In the genomic region with DNA sequence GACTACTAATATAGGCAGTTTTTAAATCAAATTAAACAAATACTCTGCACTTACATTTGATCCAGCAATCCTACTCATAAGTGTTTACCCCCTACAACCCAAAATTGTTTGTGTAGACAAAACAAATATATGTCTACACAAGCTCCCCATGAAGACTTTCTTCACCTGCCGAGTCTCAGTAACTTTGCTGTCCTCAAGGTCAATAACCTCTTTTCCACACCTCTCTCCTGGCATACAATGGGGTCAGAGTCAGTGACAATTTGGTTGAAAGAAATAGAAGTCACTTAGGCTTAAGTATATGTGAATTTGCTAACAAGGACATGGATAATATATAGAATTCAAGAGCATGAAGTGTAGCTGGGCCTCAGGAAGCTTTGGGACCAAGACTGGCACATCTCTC, we compare ENCODE assay signal across 40 cellular contexts.
"Had no signal": no experiment of that assay in that cellular context is flagged by ENCODE, and none has a peak within 500 bp of the region (broad histone marks: within the 10 kb centered on the region; RNA-seq: fewer than 3 reads in every experiment).

No MANE protein-coding gene starts in this region.

- H3K4me1 Mint-ChIP-seq: activated naive CD4-positive, alpha-beta T cell treated with anti-CD3 and anti-CD28 coated beads, Interleukin-2, amount 10 ng/mL, durations not matched to agents 7 days and 5 days; activated naive CD4-positive, alpha-beta T cell treated with anti-CD3 and anti-CD28 coated beads, Interleukin-2, amount 50 U/mL, for 24 hours; activated naive CD8-positive, alpha-beta T cell treated with anti-CD3 and anti-CD28 coated beads for 36 hours; activated naive CD8-positive, alpha-beta T cell treated with anti-CD3 and anti-CD28 coated beads, Interleukin-2, amount 10 ng/mL, durations not matched to agents 7 days and 5 days; activated naive CD8-positive, alpha-beta T cell treated with anti-CD3 and anti-CD28 coated beads, Interleukin-2, amount 50 U/mL, for 24 hours; activated T-helper 17 cell treated with anti-CD3 and anti-CD28 coated beads, Interleukin-2, amount 50 U/mL, for 72 hours; central memory CD8-positive, alpha-beta T cell had no signal

- H3K4me3 Mint-ChIP-seq: activated naive CD4-positive, alpha-beta T cell treated with anti-CD3 and anti-CD28 coated beads for 36 hours; activated naive CD4-positive, alpha-beta T cell treated with anti-CD3 and anti-CD28 coated beads, Interleukin-2, amount 10 ng/mL, durations not matched to agents 7 days and 5 days; activated naive CD4-positive, alpha-beta T cell treated with anti-CD3 and anti-CD28 coated beads, Interleukin-2, amount 50 U/mL, for 24 hours; activated naive CD8-positive, alpha-beta T cell; activated naive CD8-positive, alpha-beta T cell treated with anti-CD3 and anti-CD28 coated beads for 36 hours; activated naive CD8-positive, alpha-beta T cell treated with anti-CD3 and anti-CD28 coated beads, Interleukin-2, amount 10 ng/mL, durations not matched to agents 7 days and 5 days; activated naive CD8-positive, alpha-beta T cell treated with anti-CD3 and anti-CD28 coated beads, Interleukin-2, amount 50 U/mL, for 24 hours; activated T-cell treated with anti-CD3 and anti-CD28 coated beads, Interleukin-2, amount 50 U/mL, for 24 hours; activated T-cell treated with anti-CD3 and anti-CD28 coated beads, Interleukin-2, amount 50 U/mL, for 4 hours; activated T-cell treated with anti-CD3 and anti-CD28 coated beads, Interleukin-2, amount 50 U/mL, for 72 hours; activated T-helper 1 cell treated with anti-CD3 and anti-CD28 coated beads, Interleukin-12 subunit alpha, Interleukin-12 subunit beta, Interleukin-2, Interleukin-4 antibody, amounts not matched to agents 30 ng/mL and 10 ng/mL and 1 ng/mL, durations not matched to agents 14 hours and 24 hours and 36 hours; activated T-helper 17 cell treated with anti-CD3 and anti-CD28 coated beads, Interleukin-2, amount 50 U/mL, for 72 hours; brain; central memory CD8-positive, alpha-beta T cell had no signal

- H3K27ac Mint-ChIP-seq: activated naive CD4-positive, alpha-beta T cell treated with anti-CD3 and anti-CD28 coated beads for 36 hours; activated naive CD4-positive, alpha-beta T cell treated with anti-CD3 and anti-CD28 coated beads, Interleukin-2, amount 10 ng/mL, durations not matched to agents 7 days and 5 days; activated naive CD4-positive, alpha-beta T cell treated with anti-CD3 and anti-CD28 coated beads, Interleukin-2, amount 50 U/mL, for 24 hours; activated naive CD4-positive, alpha-beta T cell treated with anti-CD3 and anti-CD28 coated beads, Interleukin-2, amount 50 U/mL, for 72 hours; activated naive CD8-positive, alpha-beta T cell; activated naive CD8-positive, alpha-beta T cell treated with anti-CD3 and anti-CD28 coated beads for 36 hours; activated naive CD8-positive, alpha-beta T cell treated with anti-CD3 and anti-CD28 coated beads, Interleukin-2, amount 10 ng/mL, durations not matched to agents 7 days and 5 days; activated naive CD8-positive, alpha-beta T cell treated with anti-CD3 and anti-CD28 coated beads, Interleukin-2, amount 50 U/mL, for 24 hours; activated T-cell treated with anti-CD3 and anti-CD28 coated beads, Interleukin-2, amount 50 U/mL, for 24 hours; activated T-cell treated with anti-CD3 and anti-CD28 coated beads, Interleukin-2, amount 50 U/mL, for 72 hours; activated T-helper 1 cell treated with anti-CD3 and anti-CD28 coated beads, Interleukin-12 subunit alpha, Interleukin-12 subunit beta, Interleukin-2, Interleukin-4 antibody, amounts not matched to agents 30 ng/mL and 10 ng/mL and 1 ng/mL, durations not matched to agents 14 hours and 24 hours and 36 hours; activated T-helper 17 cell treated with anti-CD3 and anti-CD28 coated beads, Interleukin-2, amount 50 U/mL, for 72 hours; activated T-helper 2 cell treated with anti-CD3 and anti-CD28 coated beads, Interferon-gamma antibody, Interleukin-2, Interleukin-4, amounts not matched to agents 10 μg/mL and 5 μg/mL and 100 μg/mL, durations not matched to agents 14 hours and 24 hours and 36 hours; brain had no signal

- H3K27ac ChIP-seq: adrenal gland, ascending aorta, body of pancreas, brain microvascular endothelial cell, breast epithelium, cardiac muscle cell had no signal

- ATAC-seq: activated naive CD4-positive, alpha-beta T cell treated with anti-CD3 and anti-CD28 coated beads, Interleukin-2, amount 50 U/mL, for 72 hours; activated naive CD8-positive, alpha-beta T cell treated with anti-CD3 and anti-CD28 coated beads, Interleukin-2, amount 50 U/mL, for 24 hours; activated T-cell treated with anti-CD3 and anti-CD28 coated beads, Interleukin-2, amount 50 U/mL, for 4 hours; activated T-cell treated with anti-CD3 and anti-CD28 coated beads, Interleukin-2, amount 50 U/mL, for 72 hours; activated T-helper 17 cell treated with anti-CD3 and anti-CD28 coated beads, Interleukin-2, amount 50 U/mL, for 72 hours; body of pancreas had no signal

- H3K9me3 Mint-ChIP-seq: activated naive CD4-positive, alpha-beta T cell treated with anti-CD3 and anti-CD28 coated beads for 36 hours; activated naive CD4-positive, alpha-beta T cell treated with anti-CD3 and anti-CD28 coated beads, Interleukin-2, amount 10 ng/mL, durations not matched to agents 7 days and 5 days; activated naive CD8-positive, alpha-beta T cell treated with anti-CD3 and anti-CD28 coated beads for 36 hours; activated naive CD8-positive, alpha-beta T cell treated with anti-CD3 and anti-CD28 coated beads, Interleukin-2, amount 10 ng/mL, durations not matched to agents 7 days and 5 days; activated naive CD8-positive, alpha-beta T cell treated with anti-CD3 and anti-CD28 coated beads, Interleukin-2, amount 50 U/mL, for 24 hours; activated T-cell treated with anti-CD3 and anti-CD28 coated beads, Interleukin-2, amount 50 U/mL, for 24 hours; activated T-cell treated with anti-CD3 and anti-CD28 coated beads, Interleukin-2, amount 50 U/mL, for 4 hours; activated T-cell treated with anti-CD3 and anti-CD28 coated beads, Interleukin-2, amount 50 U/mL, for 72 hours; activated T-helper 1 cell treated with anti-CD3 and anti-CD28 coated beads, Interleukin-12 subunit alpha, Interleukin-12 subunit beta, Interleukin-2, Interleukin-4 antibody, amounts not matched to agents 30 ng/mL and 10 ng/mL and 1 ng/mL, durations not matched to agents 14 hours and 24 hours and 36 hours; activated T-helper 17 cell treated with anti-CD3 and anti-CD28 coated beads, Interleukin-2, amount 50 U/mL, for 72 hours; activated T-helper 2 cell treated with anti-CD3 and anti-CD28 coated beads, Interferon-gamma antibody, Interleukin-2, Interleukin-4, amounts not matched to agents 10 μg/mL and 5 μg/mL and 100 μg/mL, durations not matched to agents 14 hours and 24 hours and 36 hours; central memory CD8-positive, alpha-beta T cell had no signal

- H3K4me1 ChIP-seq: adrenal gland, ascending aorta had no signal

- H3K27me3 ChIP-seq: adrenal gland, ascending aorta, body of pancreas, brain microvascular endothelial cell, breast epithelium, cardiac muscle cell had no signal

- H3K36me3 ChIP-seq: adrenal gland, ascending aorta, brain microvascular endothelial cell, breast epithelium, cardiac muscle cell had no signal

- H3K36me3 Mint-ChIP-seq: activated naive CD4-positive, alpha-beta T cell treated with anti-CD3 and anti-CD28 coated beads, Interleukin-2, amount 10 ng/mL, durations not matched to agents 7 days and 5 days; activated naive CD4-positive, alpha-beta T cell treated with anti-CD3 and anti-CD28 coated beads, Interleukin-2, amount 50 U/mL, for 24 hours; activated naive CD4-positive, alpha-beta T cell treated with anti-CD3 and anti-CD28 coated beads, Interleukin-2, amount 50 U/mL, for 72 hours; activated naive CD8-positive, alpha-beta T cell; activated naive CD8-positive, alpha-beta T cell treated with anti-CD3 and anti-CD28 coated beads for 36 hours; activated naive CD8-positive, alpha-beta T cell treated with anti-CD3 and anti-CD28 coated beads, Interleukin-2, amount 10 ng/mL, durations not matched to agents 7 days and 5 days had no signal

- H3K9me3 ChIP-seq: adrenal gland, ascending aorta, body of pancreas, breast epithelium had no signal

- DNase-seq: activated effector memory CD4-positive, alpha-beta T cell treated with anti-CD3 and anti-CD28 coated beads, Interleukin-2, amount 50 U/mL, for 16 hours; activated effector memory CD4-positive, alpha-beta T cell treated with Interleukin-2 at 50 U/mL for 16 hours; activated gamma-delta T cell; activated gamma-delta T cell treated with Interleukin-2 at 50 U/mL for 16 hours; activated naive CD4-positive, alpha-beta T cell; activated naive CD4-positive, alpha-beta T cell treated with anti-CD3 and anti-CD28 coated beads for 36 hours; activated naive CD4-positive, alpha-beta T cell treated with anti-CD3 and anti-CD28 coated beads, Interleukin-2, amount 10 ng/mL, durations not matched to agents 7 days and 5 days; activated naive CD4-positive, alpha-beta T cell treated with anti-CD3 and anti-CD28 coated beads, Interleukin-2, amount 50 U/mL, for 16 hours; activated naive CD4-positive, alpha-beta T cell treated with Interleukin-2 at 50 U/mL for 16 hours; activated naive CD8-positive, alpha-beta T cell treated with anti-CD3 and anti-CD28 coated beads for 36 hours; activated naive CD8-positive, alpha-beta T cell treated with anti-CD3 and anti-CD28 coated beads, Interleukin-2, amount 10 ng/mL, durations not matched to agents 7 days and 5 days; activated naive CD8-positive, alpha-beta T cell treated with anti-CD3 and anti-CD28 coated beads, Interleukin-2, amount 50 U/mL, for 24 hours; activated T-cell treated with anti-CD3 and anti-CD28 coated beads for 4 hours; activated T-cell treated with anti-CD3 and anti-CD28 coated beads, Interleukin-2, amount 50 U/mL, for 1 hour; activated T-cell treated with anti-CD3 and anti-CD28 coated beads, Interleukin-2, amount 50 U/mL, for 24 hours; activated T-cell treated with anti-CD3 and anti-CD28 coated beads, Interleukin-2, amount 50 U/mL, for 4 hours; activated T-cell treated with anti-CD3 and anti-CD28 coated beads, Interleukin-2, amount 50 U/mL, for 48 hours; activated T-cell treated with anti-CD3 and anti-CD28 coated beads, Interleukin-2, amount 50 U/mL, for 72 hours; adrenal gland; amniotic stem cell; amygdala; anterior cingulate cortex; aorta; body of pancreas; brain microvascular endothelial cell; caudate nucleus; central memory CD4-positive, alpha-beta T cell; cerebellar nuclear complex had no signal

- FAIRE-seq: astrocyte had no signal

- H3K4me3 ChIP-seq: adrenal gland, ascending aorta, body of pancreas, breast epithelium, cardiac muscle cell had no signal

- H3K27me3 Mint-ChIP-seq: activated naive CD4-positive, alpha-beta T cell treated with anti-CD3 and anti-CD28 coated beads, Interleukin-2, amount 10 ng/mL, durations not matched to agents 7 days and 5 days; activated naive CD4-positive, alpha-beta T cell treated with anti-CD3 and anti-CD28 coated beads, Interleukin-2, amount 50 U/mL, for 24 hours; activated naive CD8-positive, alpha-beta T cell treated with anti-CD3 and anti-CD28 coated beads for 36 hours; activated naive CD8-positive, alpha-beta T cell treated with anti-CD3 and anti-CD28 coated beads, Interleukin-2, amount 50 U/mL, for 24 hours; activated T-cell treated with anti-CD3 and anti-CD28 coated beads, Interleukin-2, amount 50 U/mL, for 24 hours; activated T-helper 17 cell treated with anti-CD3 and anti-CD28 coated beads, Interleukin-2, amount 50 U/mL, for 72 hours; brain had no signal
